ENCODE assay signal across 14 cellular contexts in genomic region chr11:103907136-103907535, GRCh38.
DNase-seq lines count a peak whose midpoint lies in the region; ATAC-seq, FAIRE-seq and TF ChIP-seq lines count a peak whose summit lies in the region.
"Had no signal": no experiment of that assay in that cellular context is flagged by ENCODE, and none has a peak within 500 bp of the region (broad histone marks: within the 10 kb centered on the region; RNA-seq: fewer than 3 reads in every experiment).

No MANE protein-coding gene starts in this region.

- H3K27ac Mint-ChIP-seq in natural killer cell, result peak overlapping the region; percentile 85 to 88
- H3K27ac Mint-ChIP-seq: CD4-positive, alpha-beta T cell had no signal

- peak overlapping the region; percentile 64 for H3K4me3 Mint-ChIP-seq in natural killer cell
- H3K4me3 Mint-ChIP-seq: CD4-positive, alpha-beta T cell had no signal

- TF ChIP-seq POLR2A in GM12878 (IDR thresholded peaks at IDR 0.05; ENCODE audit: low read depth, low read length), result no peak

- DNase-seq in GM12878 (ENCODE audit: low read depth, low spot score) (no peak), natural killer cell (no peak), tibial artery (no peak)
- DNase-seq in stimulated activated naive CD8-positive, alpha-beta T cell treated with anti-CD3 and anti-CD28 coated beads, Interleukin-15, Interleukin-2, amounts not matched to agents 100 U/mL and 50 U/mL, for 24 hours, result no peak
- DNase-seq: CD4-positive, alpha-beta T cell; NCI-H1436; NCI-H2029 treated with DMSO at 0.1 percent for 48 hours; NCI-H510A; NCI-H82 had no signal

- CTCF ChIA-PET in HEK293 (lab: Yijun Ruan, JAX), result no interaction called here
- CTCF ChIA-PET in GM12878 (lab: Yijun Ruan, JAX), result no interaction called here

- H3K9me3 ChIP-seq in BLaER1 treated with 17β-estradiol and CSF1 and Interleukin-3, amounts not matched to agents 10 nM and 100 nM (replicated peaks in 1 of 11), result peaks cover 15 to 28% (median 20%) of the 10 kb centered on the region in 11 experiments; a peak in 20 of 22 replicates
- H3K9me3 ChIP-seq in HEK293 (ENCODE audit: control insufficient read depth, insufficient read depth, low read depth, low read length), result no peaks in the 10 kb centered on the region
- H3K9me3 ChIP-seq in GM12878 (replicated peaks; ENCODE audit: control insufficient read depth, insufficient read depth, low read length), result no peaks in the 10 kb centered on the region; the same call in 2 of the 3 replicates
- H3K9me3 ChIP-seq in tibial artery, result no peaks in the 10 kb centered on the region

- peak overlapping the region in 9 of 11 experiments; percentile 70 to 81 (median 74); a peak in 17 of 22 replicates for H3K27ac ChIP-seq in BLaER1 treated with 17β-estradiol and CSF1 and Interleukin-3, amounts not matched to agents 10 nM and 100 nM
- H3K27ac ChIP-seq in HEK293 (ENCODE audit: extremely low read depth, low read depth, low read length) (no peak overlapping the region), GM12878 (ENCODE audit: control insufficient read depth, insufficient read depth) (no peak overlapping the region), tibial artery (no peak overlapping the region)

- 100% methylated on average over 4 of the region's 4 CpGs for WGBS in GM12878 (ENCODE audit: insufficient coverage, insufficient replicate concordance, low lambda C conversion rate, missing lambda C conversion rate)

- TF ChIP-seq CTCF in HEK293 (tag by site-specific recombination; IDR thresholded peaks at IDR 0.05) (no peak), GM12878 (IDR thresholded peaks at IDR 0.05 in 2 of 3, conservative IDR thresholded peaks at IDR 0.05 in 1 of 3; ENCODE audit: control insufficient read depth in 2 of 3, extremely low read depth in 1 of 3, insufficient read depth in 1 of 3, low read depth in 3 of 3, low read length in 3 of 3) (no peak), natural killer cell (IDR thresholded peaks at IDR 0.05) (no peak), tibial artery (IDR thresholded peaks at IDR 0.05) (no peak)

- H3K36me3 Mint-ChIP-seq in natural killer cell, result peaks cover 14% of the 10 kb centered on the region

- SMC1A ChIA-PET in GM12878 (lab: Charles Lee; ENCODE audit: uncharacterized antibody, unreplicated experiment), result interaction anchor here (1.3 to 1.8 kb wide), 4 partner anchors 14 to 66 kb away, joined by 3 to 4 read pairs (median 4); no protein-coding TSS in a partner anchor

- no peaks in the 10 kb centered on the region; a peak in 1 of 22 replicates for H3K36me3 ChIP-seq in BLaER1 treated with 17β-estradiol and CSF1 and Interleukin-3, amounts not matched to agents 10 nM and 100 nM
- no peaks in the 10 kb centered on the region for H3K36me3 ChIP-seq in HEK293 (ENCODE audit: control insufficient read depth in 2 of 2, insufficient read depth in 1 of 2, low read length in 2 of 2)
- H3K36me3 ChIP-seq in GM12878 (ENCODE audit: control insufficient read depth in 2 of 2, insufficient read depth in 2 of 2, low read length in 1 of 2), result no peaks in the 10 kb centered on the region
- peaks cover 0 to 3% (median 0%) of the 10 kb centered on the region in 3 donors for H3K36me3 ChIP-seq in tibial artery

- intact Hi-C loops in GM12878 (cut with micrococcal nuclease; ENCODE audit: unreplicated experiment) (no loop called here), natural killer cell (cut with micrococcal nuclease) (no loop called here), tibial artery (cut with DNase I; ENCODE audit: low total_unique reads) (no loop called here)

- H3K4me1 ChIP-seq in BLaER1 treated with 17β-estradiol and CSF1 and Interleukin-3, amounts not matched to agents 10 nM and 100 nM, result peaks cover 51 to 60% (median 54%) of the 10 kb centered on the region in 10 experiments
- H3K4me1 ChIP-seq in HEK293 (ENCODE audit: control insufficient read depth, insufficient read depth, low read length) (no peaks in the 10 kb centered on the region), GM12878 (ENCODE audit: control insufficient read depth, insufficient read depth, low read length) (peaks cover 31% of the 10 kb centered on the region), tibial artery (no peaks in the 10 kb centered on the region)

- no peak for TF ChIP-seq EP300 in GM12878 (IDR thresholded peaks at IDR 0.05; ENCODE audit: borderline replicate concordance in 1 of 2, control insufficient read depth in 1 of 2, low read depth in 2 of 2, low read length in 2 of 2)

- no peaks in the 10 kb centered on the region for H3K79me2 ChIP-seq in GM12878 (ENCODE audit: control insufficient read depth, insufficient read depth, low read length)

- no peak for FAIRE-seq in GM12878 (lab: Jason Lieb, UNC)

- no peaks in the 10 kb centered on the region for H3K27me3 ChIP-seq in BLaER1 treated with 17β-estradiol and CSF1 and Interleukin-3, amounts not matched to agents 10 nM and 100 nM
- no peaks in the 10 kb centered on the region for H3K27me3 ChIP-seq in GM12878 (replicated peaks in 1 of 2; ENCODE audit: control insufficient read depth in 2 of 2, insufficient read depth in 2 of 2, low read length in 1 of 2)
- H3K27me3 ChIP-seq in tibial artery, result no peaks in the 10 kb centered on the region

- peak overlapping the region in 3 of 10 experiments; percentile 7 to 55 (median 17); a peak in 3 of 20 replicates for H3K4me3 ChIP-seq in BLaER1 treated with 17β-estradiol and CSF1 and Interleukin-3, amounts not matched to agents 10 nM and 100 nM
- H3K4me3 ChIP-seq in HEK293 (ENCODE audit: low read depth, low read length) (no peak overlapping the region), GM12878 (no peak overlapping the region), tibial artery (no peak overlapping the region)

- H4K20me1 ChIP-seq in BLaER1 treated with 17β-estradiol and CSF1 and Interleukin-3, amounts not matched to agents 10 nM and 100 nM, result no peaks in the 10 kb centered on the region
- no peaks in the 10 kb centered on the region for H4K20me1 ChIP-seq in GM12878 (ENCODE audit: control insufficient read depth, insufficient read depth)

- peaks cover 16 to 17% of the 10 kb centered on the region in 2 donors for H3K4me1 Mint-ChIP-seq in natural killer cell

- peak overlapping the region; percentile 65 to 82 (median 79); a peak in 21 of 22 replicates for H3K4me2 ChIP-seq in BLaER1 treated with 17β-estradiol and CSF1 and Interleukin-3, amounts not matched to agents 10 nM and 100 nM
- 0 out of 2 replicates have a peak overlapping the region, but pooled peaks have one; percentile 19 for H3K4me2 ChIP-seq in GM12878 (ENCODE audit: control insufficient read depth, insufficient read depth)

- in situ Hi-C loops in GM12878 (cut with MboI), result no loop called here

- ATAC-seq in GM12878, result no peak
- ATAC-seq in natural killer cell, result no peak
- no peak for ATAC-seq in stimulated activated naive CD8-positive, alpha-beta T cell treated with anti-CD3 and anti-CD28 coated beads, Interleukin-15, Interleukin-2, amounts not matched to agents 100 U/mL and 50 U/mL, for 24 hours
- ATAC-seq in GM21367 (IDR thresholded peaks at IDR 0.05; ENCODE audit: unreplicated experiment), result no peak
- ATAC-seq: HCT116, Panc1 had no signal

- RAD21 ChIA-PET in GM12878 (lab: Charles Lee; ENCODE audit: unreplicated experiment), result interaction anchor here (2.0 kb wide), 1 partner anchor 8 kb away, joined by 10 read pairs; no protein-coding TSS in a partner anchor

- H3K9ac ChIP-seq in BLaER1 treated with 17β-estradiol and CSF1 and Interleukin-3, amounts not matched to agents 10 nM and 100 nM, result peak overlapping the region in 7 of 11 experiments; percentile 1 to 68 (median 61); a peak in 7 of 22 replicates
- H3K9ac ChIP-seq in GM12878 (ENCODE audit: control insufficient read depth, insufficient read depth, low read length), result no peak overlapping the region

- no peak for TF ChIP-seq RAD21 in GM12878 (IDR thresholded peaks at IDR 0.05; ENCODE audit: insufficient read depth, low read depth, low read length)

- no TSS peak for BruUV-seq in GM12878 (replicated peaks; lab: Mats Ljungman, UMichigan)

- H2AFZ ChIP-seq in GM12878 (ENCODE audit: control insufficient read depth, low read depth, low read length), result no peak overlapping the region

- no peaks in the 10 kb centered on the region for H3K27me3 Mint-ChIP-seq in natural killer cell (ENCODE audit: low read depth in 2 of 2)
- H3K27me3 Mint-ChIP-seq: CD4-positive, alpha-beta T cell had no signal

- H3K9me3 Mint-ChIP-seq in natural killer cell, result no peaks in the 10 kb centered on the region

- POLR2A ChIA-PET in HEK293 (lab: Yijun Ruan, JAX), result no interaction called here
- POLR2A ChIA-PET in GM12878 (lab: Charles Lee), result no interaction called here

TF ChIP-seq in HEK293, 187 proteins besides CTCF, POLR2A, EP300 and RAD21:
- no peak for TF ChIP-seq ZNF146 (tag by site-specific recombination; IDR thresholded peaks at IDR 0.05)
- no peak for TF ChIP-seq ZNF211 (tag by site-specific recombination; IDR thresholded peaks at IDR 0.05; ENCODE audit: low read depth)
- TF ChIP-seq TCF7L2 (IDR thresholded peaks at IDR 0.05; ENCODE audit: borderline replicate concordance, low read depth, low read length), result 0 out of 2 replicates have a peak, but pooled peaks have one; percentile 39

TF ChIP-seq in GM12878, 131 proteins besides CTCF, POLR2A, EP300 and RAD21 (continues in another document):
- no peak for TF ChIP-seq POU2F2 (IDR thresholded peaks at IDR 0.05; ENCODE audit: borderline replicate concordance, low read depth, low read length)
- TF ChIP-seq ESRRA (IDR thresholded peaks at IDR 0.05; ENCODE audit: low read length), result no peak
- TF ChIP-seq ATF2 (IDR thresholded peaks at IDR 0.05; ENCODE audit: low read length), result no peak

Comparison
In these comparisons a context has a peak if more than half of its experiments do, and no peak if none do; other contexts are left out.
1. H3K27ac ChIP-seq: peak in BLaER1 treated with 17β-estradiol and CSF1 and Interleukin-3, amounts not matched to agents 10 nM and 100 nM (9 of 11); none in HEK293 (single experiment), GM12878 (single experiment) and tibial artery (0 of 2).